13 cellular contexts compared by ENCODE assay signal in genomic region chr3:46109635-46110005, GRCh38.
DNase-seq lines count a peak whose midpoint lies in the region; ATAC-seq and TF ChIP-seq lines count a peak whose summit lies in the region.
"Had no signal": no experiment of that assay in that cellular context is flagged by ENCODE, and none has a peak within 500 bp of the region (broad histone marks: within the 10 kb centered on the region; RNA-seq: fewer than 3 reads in every experiment).

No MANE protein-coding gene starts in this region.

- H3K36me3 ChIP-seq in Peyer's patch: no peaks in the 10 kb centered on the region
- H3K36me3 ChIP-seq in mucosa of descending colon (ENCODE audit: low read depth): no peaks in the 10 kb centered on the region
- H3K36me3 ChIP-seq: brain microvascular endothelial cell had no signal

- no peak overlapping the region for H3K4me3 Mint-ChIP-seq in activated T-cell treated with anti-CD3 and anti-CD28 coated beads, Interleukin-2, amount 50 U/mL, for 4 hours
- no peak overlapping the region for H3K4me3 Mint-ChIP-seq in type B pancreatic cell
- H3K4me3 Mint-ChIP-seq: GM23338, naive B cell had no signal

- H3K9me3 ChIP-seq in Peyer's patch (no peaks in the 10 kb centered on the region), mucosa of descending colon (no peaks in the 10 kb centered on the region)

- no peak for DNase-seq in activated T-cell treated with anti-CD3 and anti-CD28 coated beads, Interleukin-2, amount 50 U/mL, for 4 hours
- DNase-seq in activated T-cell treated with anti-CD3 and anti-CD28 coated beads, Interleukin-2, amount 50 U/mL, for 48 hours: no peak
- DNase-seq in Peyer's patch (no peak), fibroblast of mammary gland (ENCODE audit: low read depth) (peak; percentile 24), type B pancreatic cell (ENCODE audit: extremely low spot score, unreplicated experiment) (no peak), dorsolateral prefrontal cortex (no peak), mucosa of descending colon (no peak)
- DNase-seq: left ventricle myocardium superior, naive B cell, NCI-H2107 had no signal

- H3K4me1 Mint-ChIP-seq in activated T-cell treated with anti-CD3 and anti-CD28 coated beads, Interleukin-2, amount 50 U/mL, for 4 hours (ENCODE audit: low read depth): peaks cover 43% of the 10 kb centered on the region
- H3K4me1 Mint-ChIP-seq in type B pancreatic cell (ENCODE audit: unreplicated experiment): peaks cover 34% of the 10 kb centered on the region

- H3K4me3 ChIP-seq in Peyer's patch (no peak overlapping the region), fibroblast of mammary gland (ENCODE audit: control insufficient read depth, low read depth, low read length) (no peak overlapping the region), dorsolateral prefrontal cortex (no peak overlapping the region), mucosa of descending colon (no peak overlapping the region)
- H3K4me3 ChIP-seq: GM23338 had no signal

- TF ChIP-seq POLR2A in Peyer's patch (IDR thresholded peaks at IDR 0.05): no peak

- intact Hi-C loops in dorsolateral prefrontal cortex (cut with DNase I): no loop called here
- intact Hi-C loops in mucosa of descending colon (cut with DNase I, micrococcal nuclease): no loop called here

- H3K27ac Mint-ChIP-seq in type B pancreatic cell: peak overlapping the region; percentile 26
- H3K27ac Mint-ChIP-seq: GM23338 had no signal

- H3K27me3 Mint-ChIP-seq in activated T-cell treated with anti-CD3 and anti-CD28 coated beads, Interleukin-2, amount 50 U/mL, for 4 hours (ENCODE audit: low read depth): no peaks in the 10 kb centered on the region
- H3K27me3 Mint-ChIP-seq in type B pancreatic cell: peaks cover 3% of the 10 kb centered on the region
- H3K27me3 Mint-ChIP-seq: naive B cell had no signal

- H3K9me3 Mint-ChIP-seq in activated T-cell treated with anti-CD3 and anti-CD28 coated beads, Interleukin-2, amount 50 U/mL, for 4 hours: no peaks in the 10 kb centered on the region
- peaks cover 16% of the 10 kb centered on the region for H3K9me3 Mint-ChIP-seq in type B pancreatic cell
- H3K9me3 Mint-ChIP-seq: naive B cell had no signal

- TF ChIP-seq CTCF in Peyer's patch (IDR thresholded peaks at IDR 0.05): no peak
- no peak for TF ChIP-seq CTCF in fibroblast of mammary gland (conservative IDR thresholded peaks at IDR 0.05; ENCODE audit: control insufficient read depth, insufficient read depth, low read depth, low read length)
- TF ChIP-seq CTCF in type B pancreatic cell (conservative IDR thresholded peaks at IDR 0.05): no peak
- no peak for TF ChIP-seq CTCF in dorsolateral prefrontal cortex (IDR thresholded peaks at IDR 0.05 in 54 of 56, conservative IDR thresholded peaks at IDR 0.05 in 2 of 56; ENCODE audit: low read depth in 1 of 56, partially characterized antibody in 56 of 56)
- no peak for TF ChIP-seq CTCF in mucosa of descending colon (IDR thresholded peaks at IDR 0.05)

- H3K36me3 Mint-ChIP-seq in activated T-cell treated with anti-CD3 and anti-CD28 coated beads, Interleukin-2, amount 50 U/mL, for 4 hours (ENCODE audit: insufficient read depth): no peaks in the 10 kb centered on the region
- H3K36me3 Mint-ChIP-seq in type B pancreatic cell: peaks cover 8% of the 10 kb centered on the region
- H3K36me3 Mint-ChIP-seq: naive B cell had no signal

- H3K27me3 ChIP-seq in Peyer's patch: no peaks in the 10 kb centered on the region
- peaks cover 0 to 6% (median 0%) of the 10 kb centered on the region in 45 donors for H3K27me3 ChIP-seq in dorsolateral prefrontal cortex
- H3K27me3 ChIP-seq: brain microvascular endothelial cell had no signal

- peak; percentile 13 to 36 for ATAC-seq in activated T-cell treated with anti-CD3 and anti-CD28 coated beads, Interleukin-2, amount 50 U/mL, for 4 hours
- no peak for ATAC-seq in GM21515 (IDR thresholded peaks at IDR 0.05; ENCODE audit: unreplicated experiment)
- ATAC-seq in mucosa of descending colon: no peak
- ATAC-seq: GM23338 had no signal

- H3K27ac ChIP-seq in Peyer's patch: peak overlapping the region in 3 of 4 donors; percentile 44 to 61 (median 47)
- no peak overlapping the region for H3K27ac ChIP-seq in dorsolateral prefrontal cortex
- H3K27ac ChIP-seq: brain microvascular endothelial cell had no signal

- H3K4me1 ChIP-seq in Peyer's patch (peaks cover 0 to 14% (median 2%) of the 10 kb centered on the region in 4 donors), mucosa of descending colon (ENCODE audit: low read depth) (no peaks in the 10 kb centered on the region)

Comparison
In these comparisons a context has a peak if more than half of its experiments do, and no peak if none do; other contexts are left out.
1. ATAC-seq: peak in activated T-cell treated with anti-CD3 and anti-CD28 coated beads, Interleukin-2, amount 50 U/mL, for 4 hours (2 of 2); none in GM21515 (single experiment) and mucosa of descending colon (single experiment).
2. H3K27ac ChIP-seq: peak in Peyer's patch (3 of 4); none in dorsolateral prefrontal cortex (0 of 59).